ENCODE assay signal across 14 cellular contexts in the genomic region with DNA sequence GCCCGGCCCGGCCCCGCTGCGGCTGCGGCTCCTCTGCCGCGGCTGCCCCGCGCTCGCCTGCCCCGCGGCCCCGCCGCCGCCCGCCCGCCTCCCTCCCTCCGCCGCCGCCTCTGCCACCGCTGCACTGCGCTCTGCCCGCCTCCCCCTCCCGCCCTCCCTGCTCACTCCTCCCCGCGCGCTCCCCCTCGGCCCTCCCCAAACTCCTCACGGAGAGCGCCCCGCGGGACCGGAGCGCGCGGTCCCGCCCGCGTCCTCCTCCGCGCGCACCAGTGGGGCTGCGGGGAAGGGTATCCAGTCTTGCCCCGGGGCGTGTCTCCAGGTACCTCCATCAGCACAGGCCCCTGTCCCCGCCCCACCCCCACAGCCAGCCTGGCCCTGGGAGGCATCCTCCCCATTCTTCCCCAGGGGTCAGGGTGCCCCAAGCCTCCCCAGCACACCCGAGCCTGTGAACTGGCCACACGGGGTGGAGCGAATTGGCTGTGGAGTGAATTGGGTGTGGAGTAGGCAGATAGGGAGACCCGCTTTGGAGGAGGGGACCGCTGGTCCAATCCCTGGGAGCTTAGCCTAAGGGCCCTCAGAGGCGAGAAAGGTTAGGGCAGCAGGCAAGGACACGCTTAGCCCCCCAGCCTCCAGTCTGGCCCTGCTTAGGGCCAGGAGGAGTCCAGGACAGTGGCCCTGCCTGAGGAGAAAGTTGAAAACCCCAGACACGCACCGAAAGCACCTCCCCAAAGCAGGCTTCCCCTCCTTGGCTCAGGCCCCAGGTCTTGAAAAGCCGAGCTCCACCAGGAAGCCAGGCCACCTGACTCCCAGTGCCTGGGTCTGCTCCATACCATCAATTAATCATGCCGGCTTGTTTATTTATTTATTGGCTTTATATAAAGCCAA.
DNase-seq lines count a peak whose midpoint lies in the region; ATAC-seq, FAIRE-seq and TF ChIP-seq lines count a peak whose summit lies in the region.
"Had no signal": no experiment of that assay in that cellular context is flagged by ENCODE, and none has a peak within 500 bp of the region (broad histone marks: within the 10 kb centered on the region; RNA-seq: fewer than 3 reads in every experiment).

No MANE protein-coding gene starts in this region.

- no peaks in the 10 kb centered on the region for H3K36me3 Mint-ChIP-seq in neural progenitor cell
- no peaks in the 10 kb centered on the region for H3K36me3 Mint-ChIP-seq in activated CD8-positive, alpha-beta T cell treated with anti-CD3 and anti-CD28 coated beads, Interleukin-2, amount 10 ng/mL, durations not matched to agents 7 days and 5 days (ENCODE audit: low read depth)

- POLR2A ChIA-PET in activated CD8-positive, alpha-beta T cell treated with anti-CD3 and anti-CD28 coated beads, Interleukin-2, amount 10 ng/mL, durations not matched to agents 7 days and 5 days (lab: Charles Lee) = no interaction called here

- no peak for TF ChIP-seq EP300 in esophagus muscularis mucosa (IDR thresholded peaks at IDR 0.05)
- no peak for TF ChIP-seq EP300 in transverse colon (IDR thresholded peaks at IDR 0.05; ENCODE audit: low read depth)

- H3K9ac ChIP-seq in neural progenitor cell (no peak overlapping the region), mesenchymal stem cell (ENCODE audit: low read length) (no peak overlapping the region)
- H3K9ac ChIP-seq: KMS-11 had no signal

- DNase-seq in GM10266 (ENCODE audit: extremely low spot score) (peak; percentile 35), HuH-7 (ENCODE audit: low spot score) (peak; percentile 30), esophagus muscularis mucosa (ENCODE audit: extremely low spot score) (no peak), neural progenitor cell (ENCODE audit: low spot score) (peak; percentile 22), mesenchymal stem cell (no peak), transverse colon (no peak), D721Med (ENCODE audit: insufficient read length, low spot score) (no peak)
- DNase-seq in activated CD8-positive, alpha-beta T cell treated with anti-CD3 and anti-CD28 coated beads, Interleukin-2, amount 10 ng/mL, durations not matched to agents 7 days and 5 days = no peak
- DNase-seq: activated CD4-positive, alpha-beta T cell treated with anti-CD3 and anti-CD28 coated beads for 4 hours; NCI-H1694 treated with DMSO at 0.1 percent for 48 hours; right lobe of liver; stimulated activated naive CD4-positive, alpha-beta T cell had no signal

- ATAC-seq in activated CD8-positive, alpha-beta T cell treated with anti-CD3 and anti-CD28 coated beads, Interleukin-2, amount 10 ng/mL, durations not matched to agents 7 days and 5 days = no peak

- no peak overlapping the region for H2BK5ac ChIP-seq in mesenchymal stem cell (ENCODE audit: low read depth, low read length, poor library complexity, severe bottlenecking)

- no peak overlapping the region for H2BK15ac ChIP-seq in mesenchymal stem cell (ENCODE audit: low read depth, poor library complexity, severe bottlenecking)

- in situ Hi-C loops in transverse colon (cut with MboI; ENCODE audit: low pct_ligation_motif_present in 1 of 4, low pct_unique_long_range_greater_than_20kb in 1 of 4, low sequenced_read_pairs in 3 of 4) = no loop called here

- no peaks in the 10 kb centered on the region for H3K9me3 ChIP-seq in esophagus muscularis mucosa
- H3K9me3 ChIP-seq in neural progenitor cell (ENCODE audit: low read depth) = no peaks in the 10 kb centered on the region
- no peaks in the 10 kb centered on the region for H3K9me3 ChIP-seq in mesenchymal stem cell (ENCODE audit: control insufficient read depth, low read length)
- H3K9me3 ChIP-seq in transverse colon = no peaks in the 10 kb centered on the region
- H3K9me3 ChIP-seq: right lobe of liver had no signal

- no peak overlapping the region for H4K8ac ChIP-seq in mesenchymal stem cell (ENCODE audit: low read length)

- H2BK120ac ChIP-seq in mesenchymal stem cell (ENCODE audit: low read depth, low read length) = no peak overlapping the region

- H3K14ac ChIP-seq in mesenchymal stem cell (ENCODE audit: low read length in 2 of 2) = no peak overlapping the region

- no peak for TF ChIP-seq POLR2A in esophagus muscularis mucosa (IDR thresholded peaks at IDR 0.05; ENCODE audit: low read depth)
- no peak for TF ChIP-seq POLR2A in transverse colon (IDR thresholded peaks at IDR 0.05)

- H3K79me2 ChIP-seq in neural progenitor cell (ENCODE audit: low read depth) = no peaks in the 10 kb centered on the region

- H3K4me1 ChIP-seq in esophagus muscularis mucosa (peaks cover 3 to 17% (median 15%) of the 10 kb centered on the region in 4 donors), neural progenitor cell (peaks cover 3% of the 10 kb centered on the region), mesenchymal stem cell (ENCODE audit: control insufficient read depth, insufficient read depth, low read depth, low read length) (peaks cover 5% of the 10 kb centered on the region), transverse colon (peaks cover 0 to 7% (median 4%) of the 10 kb centered on the region in 4 donors)

- H2BK12ac ChIP-seq in mesenchymal stem cell (ENCODE audit: low read length in 2 of 2) = no peak overlapping the region

- CTCF ChIA-PET in activated CD8-positive, alpha-beta T cell treated with anti-CD3 and anti-CD28 coated beads, Interleukin-2, amount 10 ng/mL, durations not matched to agents 7 days and 5 days (lab: Charles Lee) = no interaction called here

- H4K91ac ChIP-seq in mesenchymal stem cell (ENCODE audit: low read length) = no peak overlapping the region

- 27% methylated on average over 7 of the region's 57 CpGs for WGBS in esophagus muscularis mucosa
- WGBS in mesenchymal stem cell = 20% methylated on average over 24 of the region's 57 CpGs
- WGBS in transverse colon (ENCODE audit: low coverage in 1 of 2), 2 donors = 25% methylated on average over 20 of the region's 57 CpGs; no CpG with 5 or more reads in 1 of the 2 donors

- no peak for FAIRE-seq in D721Med (lab: Jason Lieb, UNC)
- FAIRE-seq: keratinocyte had no signal

- peaks cover 6% of the 10 kb centered on the region for H3F3A ChIP-seq in neural progenitor cell (ENCODE audit: low read depth)

- H3K4me3 Mint-ChIP-seq in neural progenitor cell = peak overlapping the region; percentile 71
- H3K4me3 Mint-ChIP-seq in activated CD8-positive, alpha-beta T cell treated with anti-CD3 and anti-CD28 coated beads, Interleukin-2, amount 10 ng/mL, durations not matched to agents 7 days and 5 days = no peak overlapping the region

- H3K18ac ChIP-seq in mesenchymal stem cell (ENCODE audit: low read depth in 1 of 2, low read length in 2 of 2) = no peak overlapping the region

- H2AK5ac ChIP-seq in mesenchymal stem cell (ENCODE audit: low read length, severe bottlenecking) = no peak overlapping the region

- peaks cover 0 to 85% (median 30%) of the 10 kb centered on the region in 4 donors for H3K27me3 ChIP-seq in esophagus muscularis mucosa
- peaks cover 93% of the 10 kb centered on the region for H3K27me3 ChIP-seq in neural progenitor cell
- peaks cover 67 to 83% of the 10 kb centered on the region in 2 experiments for H3K27me3 ChIP-seq in mesenchymal stem cell (ENCODE audit: control insufficient read depth in 1 of 2, insufficient read depth in 1 of 2, low read length in 2 of 2)
- H3K27me3 ChIP-seq in transverse colon = peaks cover 67% of the 10 kb centered on the region

- TF ChIP-seq CTCF in GM10266 (IDR thresholded peaks at IDR 0.05; ENCODE audit: control insufficient read depth, insufficient read depth, low read depth, missing control alignments) = no peak
- no peak for TF ChIP-seq CTCF in esophagus muscularis mucosa (IDR thresholded peaks at IDR 0.05)
- TF ChIP-seq CTCF in neural progenitor cell (IDR thresholded peaks at IDR 0.05) = no peak
- TF ChIP-seq CTCF in transverse colon (IDR thresholded peaks at IDR 0.05) = no peak
- no peak for TF ChIP-seq CTCF in D721Med (IDR thresholded peaks at IDR 0.05; ENCODE audit: insufficient read depth, missing control alignments)

- no peak overlapping the region for H3K27ac Mint-ChIP-seq in neural progenitor cell
- H3K27ac Mint-ChIP-seq in activated CD8-positive, alpha-beta T cell treated with anti-CD3 and anti-CD28 coated beads, Interleukin-2, amount 10 ng/mL, durations not matched to agents 7 days and 5 days = no peak overlapping the region

- no peak overlapping the region for H3K23ac ChIP-seq in mesenchymal stem cell (ENCODE audit: low read length in 2 of 2)

- H3K4ac ChIP-seq in mesenchymal stem cell (ENCODE audit: low read depth in 1 of 2, low read length in 2 of 2) = no peak overlapping the region

- H3K4me1 Mint-ChIP-seq in neural progenitor cell = peaks cover 24% of the 10 kb centered on the region
- H3K4me1 Mint-ChIP-seq in activated CD8-positive, alpha-beta T cell treated with anti-CD3 and anti-CD28 coated beads, Interleukin-2, amount 10 ng/mL, durations not matched to agents 7 days and 5 days (ENCODE audit: low read depth) = peaks cover 9% of the 10 kb centered on the region

- H3K79me1 ChIP-seq in mesenchymal stem cell (replicated peaks; ENCODE audit: low read length, poor library complexity, severe bottlenecking) = no peaks in the 10 kb centered on the region

- peaks cover 16% of the 10 kb centered on the region for H4K20me1 ChIP-seq in neural progenitor cell (ENCODE audit: low read depth)

- H3K36me3 ChIP-seq in esophagus muscularis mucosa (no peaks in the 10 kb centered on the region), neural progenitor cell (no peaks in the 10 kb centered on the region), mesenchymal stem cell (ENCODE audit: control insufficient read depth in 1 of 2, insufficient read depth in 2 of 2, low read depth in 1 of 2, low read length in 2 of 2) (no peaks in the 10 kb centered on the region), transverse colon (no peaks in the 10 kb centered on the region)
- H3K36me3 ChIP-seq: right lobe of liver had no signal

- H3K27me3 Mint-ChIP-seq in neural progenitor cell (ENCODE audit: insufficient read depth, low read depth) = peaks cover 52% of the 10 kb centered on the region
- peaks cover 65% of the 10 kb centered on the region for H3K27me3 Mint-ChIP-seq in activated CD8-positive, alpha-beta T cell treated with anti-CD3 and anti-CD28 coated beads, Interleukin-2, amount 10 ng/mL, durations not matched to agents 7 days and 5 days (ENCODE audit: low read depth)

- no peaks in the 10 kb centered on the region for H3K9me3 Mint-ChIP-seq in neural progenitor cell
- no peaks in the 10 kb centered on the region for H3K9me3 Mint-ChIP-seq in activated CD8-positive, alpha-beta T cell treated with anti-CD3 and anti-CD28 coated beads, Interleukin-2, amount 10 ng/mL, durations not matched to agents 7 days and 5 days (ENCODE audit: insufficient read depth)

- no peak overlapping the region for H2AFZ ChIP-seq in neural progenitor cell (replicated peaks)
- H2AFZ ChIP-seq in mesenchymal stem cell (ENCODE audit: low read depth, low read length) = no peak overlapping the region

- intact Hi-C loops in esophagus muscularis mucosa (cut with DNase I) = no loop called here
- intact Hi-C loops in transverse colon (cut with DNase I; ENCODE audit: low total_unique reads) = no loop called here

- H3K4me2 ChIP-seq in neural progenitor cell (peak overlapping the region; percentile 73), mesenchymal stem cell (ENCODE audit: low read length, poor library complexity, severe bottlenecking) (no peak overlapping the region)
- H3K4me2 ChIP-seq: KMS-11 had no signal

- no peak overlapping the region for H3K27ac ChIP-seq in esophagus muscularis mucosa (replicated peaks in 1 of 4)
- no peak overlapping the region for H3K27ac ChIP-seq in neural progenitor cell
- no peak overlapping the region for H3K27ac ChIP-seq in mesenchymal stem cell (ENCODE audit: low read length, poor library complexity, severe bottlenecking)
- no peak overlapping the region for H3K27ac ChIP-seq in transverse colon
- H3K27ac ChIP-seq: KMS-11, right lobe of liver had no signal

- H3K4me3 ChIP-seq in esophagus muscularis mucosa = peak overlapping the region; percentile 31 to 50 (median 40)
- H3K4me3 ChIP-seq in neural progenitor cell = peak overlapping the region; percentile 63
- no peak overlapping the region for H3K4me3 ChIP-seq in mesenchymal stem cell (ENCODE audit: insufficient read depth in 1 of 2, low read depth in 1 of 2, low read length in 2 of 2)
- H3K4me3 ChIP-seq in transverse colon = no peak overlapping the region
- H3K4me3 ChIP-seq: right lobe of liver had no signal

Comparison
In these comparisons a context has a peak if more than half of its experiments do, and no peak if none do; other contexts are left out.
1. DNase-seq: peak in GM10266 (single experiment), HuH-7 (single experiment) and neural progenitor cell (single experiment); none in esophagus muscularis mucosa (single experiment), mesenchymal stem cell (single experiment), activated CD8-positive, alpha-beta T cell treated with anti-CD3 and anti-CD28 coated beads, Interleukin-2, amount 10 ng/mL, durations not matched to agents 7 days and 5 days (single experiment), transverse colon (single experiment) and D721Med (single experiment).
2. H3K4me3 ChIP-seq: peak in esophagus muscularis mucosa (4 of 4) and neural progenitor cell (single experiment); none in mesenchymal stem cell (0 of 2) and transverse colon (0 of 4).